In genomic region chr1:155013632-155014031, GRCh38 we compare ENCODE assay signal across 14 cellular contexts. TPM values are rescaled to one million over a fixed set of nuclear protein-coding genes. Genes with fewer than 3 reads are reported as not detected.
DNase-seq lines count a peak whose midpoint lies in the region; ATAC-seq and TF ChIP-seq lines count a peak whose summit lies in the region.
"Had no signal": no experiment of that assay in that cellular context is flagged by ENCODE, and none has a peak within 500 bp of the region (broad histone marks: within the 10 kb centered on the region; RNA-seq: fewer than 3 reads in every experiment).

No MANE protein-coding gene starts in this region.

- H3K4me1 Mint-ChIP-seq in activated B cell treated with CpG ODN at 0.5 μM for 24 hours = peaks cover 86% of the 10 kb centered on the region

- H3K4me1 ChIP-seq in esophagus muscularis mucosa = peaks cover 47 to 85% (median 70%) of the 10 kb centered on the region in 4 donors
- H3K4me1 ChIP-seq in subcutaneous abdominal adipose tissue (ENCODE audit: control insufficient read depth in 5 of 5, insufficient read depth in 5 of 5, low read length in 5 of 5) = peaks cover 7 to 75% (median 65%) of the 10 kb centered on the region in 5 donors

- DNase-seq in activated T-cell treated with anti-CD3 and anti-CD28 coated beads for 1 hour (ENCODE audit: low read depth) = peak; percentile 48
- DNase-seq in activated T-cell treated with anti-CD3 and anti-CD28 coated beads, Interleukin-2, amount 50 U/mL, for 48 hours = no peak
- DNase-seq in activated B cell treated with CpG ODN at 0.5 μM for 24 hours = no peak
- no peak for DNase-seq in esophagus muscularis mucosa (ENCODE audit: extremely low spot score)
- no peak for DNase-seq in globus pallidus (ENCODE audit: low spot score)
- DNase-seq in NCI-H748 treated with DMSO at 0.1 percent for 48 hours (lab: John Stamatoyannopoulos, UW) = no peak
- DNase-seq: HCEC 1CT, heart left ventricle, midbrain, NCI-H510A, SHP77 treated with DMSO at 0.1 percent for 48 hours had no signal

- H3K27ac Mint-ChIP-seq in activated B cell treated with CpG ODN at 0.5 μM for 24 hours = peak overlapping the region; percentile 83

- WGBS in esophagus muscularis mucosa = 61% methylated on average over 6 of the region's 8 CpGs

- H3K27ac ChIP-seq in esophagus muscularis mucosa (replicated peaks in 1 of 4) (peak overlapping the region; percentile 13 to 65 (median 37)), subcutaneous abdominal adipose tissue (ENCODE audit: low read depth, low read length) (peak overlapping the region; percentile 97)

- TF ChIP-seq POLR2A in esophagus muscularis mucosa (IDR thresholded peaks at IDR 0.05; ENCODE audit: low read depth) (no peak), GM18505 (IDR thresholded peaks at IDR 0.05; ENCODE audit: borderline replicate concordance, extremely low read depth, insufficient read depth, insufficient read length) (no peak)

- H3K36me3 ChIP-seq in esophagus muscularis mucosa (peaks cover 9 to 39% (median 32%) of the 10 kb centered on the region in 4 donors), subcutaneous abdominal adipose tissue (ENCODE audit: control insufficient read depth in 5 of 5, insufficient read depth in 5 of 5, low read length in 5 of 5) (peaks cover 0 to 33% (median 21%) of the 10 kb centered on the region in 5 donors)

- no peaks in the 10 kb centered on the region for H3K9me3 Mint-ChIP-seq in activated B cell treated with CpG ODN at 0.5 μM for 24 hours

- H3K9me3 ChIP-seq in esophagus muscularis mucosa (no peaks in the 10 kb centered on the region), subcutaneous abdominal adipose tissue (ENCODE audit: control insufficient read depth in 5 of 5, low read length in 5 of 5) (no peaks in the 10 kb centered on the region)
- H3K9me3 ChIP-seq: heart left ventricle had no signal

- H3K36me3 Mint-ChIP-seq in activated B cell treated with CpG ODN at 0.5 μM for 24 hours (ENCODE audit: low read depth) = peaks cover 17% of the 10 kb centered on the region

- H3K27me3 Mint-ChIP-seq in activated B cell treated with CpG ODN at 0.5 μM for 24 hours = no peaks in the 10 kb centered on the region

- H3K4me3 ChIP-seq in esophagus muscularis mucosa (no peak overlapping the region), subcutaneous abdominal adipose tissue (ENCODE audit: low read depth in 1 of 5, low read length in 5 of 5) (no peak overlapping the region)

- ATAC-seq in activated B cell treated with CpG ODN at 0.5 μM for 24 hours (ENCODE audit: low read depth) = no peak
- ATAC-seq in GM18505 (IDR thresholded peaks at IDR 0.05; ENCODE audit: unreplicated experiment) = no peak
- ATAC-seq: heart left ventricle had no signal

- no peak for TF ChIP-seq EP300 in esophagus muscularis mucosa (IDR thresholded peaks at IDR 0.05)

- TF ChIP-seq CTCF in activated B cell treated with CpG ODN at 0.5 μM for 24 hours (IDR thresholded peaks at IDR 0.05) (no peak), esophagus muscularis mucosa (IDR thresholded peaks at IDR 0.05) (no peak)

- H3K27me3 ChIP-seq in esophagus muscularis mucosa (no peaks in the 10 kb centered on the region), subcutaneous abdominal adipose tissue (ENCODE audit: control insufficient read depth in 5 of 5, insufficient read depth in 4 of 5, low read length in 5 of 5) (no peaks in the 10 kb centered on the region)
- H3K27me3 ChIP-seq: heart left ventricle had no signal

- no peak overlapping the region for H3K9ac ChIP-seq in subcutaneous abdominal adipose tissue (ENCODE audit: low read length in 5 of 5)

- POLR2A ChIA-PET in activated B cell treated with CpG ODN at 0.5 μM for 24 hours (lab: Charles Lee) = interaction anchor here (0.5 to 6.3 kb wide), 4 partner anchors 11 to 517 kb away, joined by 4 to 85 read pairs (median 18); partner anchors contain the start of genes PYGO2 and ZBTB7B

- intact Hi-C loops in activated B cell treated with CpG ODN at 0.5 μM for 24 hours (cut with micrococcal nuclease) = no loop called here
- intact Hi-C loops in esophagus muscularis mucosa (cut with DNase I) = no loop called here

- CTCF ChIA-PET in activated B cell treated with CpG ODN at 0.5 μM for 24 hours (lab: Charles Lee) = interaction anchor here (1.1 to 2.0 kb wide), 2 partner anchors 58 to 77 kb away, joined by 3 to 4 read pairs; partner anchors contain the start of genes PBXIP1 and PMVK

- H3K4me3 Mint-ChIP-seq in activated B cell treated with CpG ODN at 0.5 μM for 24 hours = no peak overlapping the region

RNA-seq across cellular contexts. Expression of gene ZBTB7B, which starts 11.0 kb away (rescaled TPM):
- 56.2 and 56.6 TPM in 2 replicates for total RNA-seq in activated B cell treated with CpG ODN at 0.5 μM for 24 hours
- total RNA-seq in esophagus muscularis mucosa = 10 to 100 TPM; 50.0 to 68.9 (median 55.8) TPM

RNA-seq across cellular contexts. Expression of gene DCST2, which starts 19.9 kb away (rescaled TPM):
- total RNA-seq in activated B cell treated with CpG ODN at 0.5 μM for 24 hours (1.0 TPM in 1 of 2 replicates, not detected in the other), esophagus muscularis mucosa (under 1 TPM in 2 of 4 donors, not detected in 2; 0.11 to 0.19 TPM)

RNA-seq across cellular contexts. Expression of gene DCST1, which starts 20.0 kb away (rescaled TPM):
- total RNA-seq in activated B cell treated with CpG ODN at 0.5 μM for 24 hours (not detected in 2 replicates), esophagus muscularis mucosa (under 1 TPM in 1 of 4 donors, not detected in 3; 0.42 TPM)
- total RNA-seq: heart left ventricle, LHCN-M2 had no signal

RNA-seq across cellular contexts. Expression of gene LENEP, which starts 20.2 kb away (rescaled TPM):
- 1.8 and 2.4 TPM in 2 replicates for total RNA-seq in activated B cell treated with CpG ODN at 0.5 μM for 24 hours
- total RNA-seq in esophagus muscularis mucosa = not detected
- total RNA-seq: heart left ventricle, LHCN-M2 had no signal

RNA-seq across cellular contexts. Expression of gene FLAD1, which starts 30.5 kb away (rescaled TPM):
- 64.1 and 69.0 TPM in 2 replicates for total RNA-seq in activated B cell treated with CpG ODN at 0.5 μM for 24 hours
- 10 to 100 TPM; 19.5 to 29.6 (median 23.0) TPM for total RNA-seq in esophagus muscularis mucosa
